In genomic region chr6:71034578-71034977, GRCh38 we compare ENCODE assay signal across 16 cellular contexts.
DNase-seq lines count a peak whose midpoint lies in the region; ATAC-seq and TF ChIP-seq lines count a peak whose summit lies in the region.
"Had no signal": no experiment of that assay in that cellular context is flagged by ENCODE, and none has a peak within 500 bp of the region (broad histone marks: within the 10 kb centered on the region; RNA-seq: fewer than 3 reads in every experiment).

No MANE protein-coding gene starts in this region.

- H3K36me3 ChIP-seq in endodermal cell (ENCODE audit: control insufficient read depth, insufficient read depth, low read length): no peaks in the 10 kb centered on the region
- H3K36me3 ChIP-seq in SJCRH30: no peaks in the 10 kb centered on the region
- H3K36me3 ChIP-seq: BE2C had no signal

- no peak for TF ChIP-seq CTCF in endodermal cell (conservative IDR thresholded peaks at IDR 0.05)

- POLR2A ChIA-PET in HEK293T (lab: Yijun Ruan, JAX): no interaction called here

- DNase-seq in DMS53 treated with DMSO at 0.1 percent for 48 hours (lab: John Stamatoyannopoulos, UW; ENCODE audit: unreplicated experiment) (peak; percentile 51), HEK293T (ENCODE audit: extremely low spot score) (no peak), NCI-H446 (lab: John Stamatoyannopoulos, UW) (peak; percentile 94 to 95), endodermal cell (no peak), NCI-H748 (lab: John Stamatoyannopoulos, UW; ENCODE audit: unreplicated experiment) (no peak), SJCRH30 (no peak)
- DNase-seq in stimulated activated CD4-positive, alpha-beta T cell treated with anti-CD3 and anti-CD28 coated beads, Interleukin-4, amount 100 ng/mL, for 4 hours: no peak
- DNase-seq: BE2C; CD4-positive, alpha-beta memory T cell; KBM-7; NCI-H1092; NCI-H2029; T1000 had no signal

- H3K27me3 Mint-ChIP-seq in endodermal cell (ENCODE audit: insufficient read depth): peaks cover 92% of the 10 kb centered on the region

- H3K27ac Mint-ChIP-seq in endodermal cell: no peak overlapping the region
- H3K27ac Mint-ChIP-seq: CD4-positive, alpha-beta memory T cell had no signal

- H3K36me3 Mint-ChIP-seq in endodermal cell (ENCODE audit: low read depth): no peaks in the 10 kb centered on the region
- H3K36me3 Mint-ChIP-seq: CD4-positive, alpha-beta memory T cell had no signal

- H3K4me1 ChIP-seq in endodermal cell (ENCODE audit: control insufficient read depth, insufficient read depth, low read length) (no peaks in the 10 kb centered on the region), SJCRH30 (no peaks in the 10 kb centered on the region)

- peaks cover 8% of the 10 kb centered on the region for H3K9me3 ChIP-seq in endodermal cell (ENCODE audit: control insufficient read depth, low read length)
- H3K9me3 ChIP-seq in SJCRH30 (replicated peaks): no peaks in the 10 kb centered on the region
- H3K9me3 ChIP-seq: BE2C had no signal

- CTCF ChIA-PET in HEK293T (lab: Yijun Ruan, JAX): no interaction called here

- H3K4me1 Mint-ChIP-seq in endodermal cell: no peaks in the 10 kb centered on the region
- H3K4me1 Mint-ChIP-seq: CD4-positive, alpha-beta memory T cell had no signal

- 83 to 88% methylated on average over 1 to 2 of the region's 2 CpGs for WGBS in endodermal cell (ENCODE audit: insufficient coverage in 1 of 2, insufficient read length in 1 of 2), 2 experiments

- ATAC-seq in GM19467 (IDR thresholded peaks at IDR 0.05; ENCODE audit: unreplicated experiment): no peak
- ATAC-seq: GM12878 had no signal

- H3K27me3 ChIP-seq in endodermal cell (ENCODE audit: control insufficient read depth, insufficient read depth, low read length, poor library complexity, severe bottlenecking) (peaks cover 91% of the 10 kb centered on the region), SJCRH30 (no peaks in the 10 kb centered on the region)

- no peak overlapping the region for H3K4me3 Mint-ChIP-seq in endodermal cell
- H3K4me3 Mint-ChIP-seq: CD4-positive, alpha-beta memory T cell had no signal

- no peak overlapping the region for H3K9ac ChIP-seq in endodermal cell (ENCODE audit: extremely low read depth, low read length, poor library complexity, severe bottlenecking)

- H3K9me3 Mint-ChIP-seq in endodermal cell: peaks cover 1% of the 10 kb centered on the region
- H3K9me3 Mint-ChIP-seq: CD4-positive, alpha-beta memory T cell had no signal

- H3K4me3 ChIP-seq in endodermal cell (ENCODE audit: low read length): no peak overlapping the region
- H3K4me3 ChIP-seq in SJCRH30: no peak overlapping the region
- H3K4me3 ChIP-seq: GM12878 had no signal

- H3K27ac ChIP-seq in endodermal cell (ENCODE audit: low read depth, low read length): peak overlapping the region; percentile 64
- H3K27ac ChIP-seq in SJCRH30: no peak overlapping the region
- H3K27ac ChIP-seq: HL-60 had no signal

TF ChIP-seq in HEK293T, 16 proteins besides CTCF, POLR2A, EP300 and RAD21:
- TF ChIP-seq ZNF384 (IDR thresholded peaks at IDR 0.05) (no peak), PKNOX1 (IDR thresholded peaks at IDR 0.05) (peak; percentile 87)

Comparison
In these comparisons a context has a peak if more than half of its experiments do, and no peak if none do; other contexts are left out.
1. DNase-seq: peak in DMS53 treated with DMSO at 0.1 percent for 48 hours (single experiment) and NCI-H446 (2 of 2); none in HEK293T (single experiment), endodermal cell (single experiment), NCI-H748 (single experiment), SJCRH30 (0 of 2) and stimulated activated CD4-positive, alpha-beta T cell treated with anti-CD3 and anti-CD28 coated beads, Interleukin-4, amount 100 ng/mL, for 4 hours (0 of 2).